ENCODE assay signal across 34 cellular contexts in genomic region chr3:65234499-65234898, GRCh38.
"Had no signal": no experiment of that assay in that cellular context is flagged by ENCODE, and none has a peak within 500 bp of the region (broad histone marks: within the 10 kb centered on the region; RNA-seq: fewer than 3 reads in every experiment).

No MANE protein-coding gene starts in this region.

- H3K4me3 ChIP-seq: MG63 had no signal

- DNase-seq: Karpas-422, Kasumi-1, KG1, MG63, MM.1S, MV-4-11, NCI-H1048, NCI-H1092, NCI-H1092 treated with DMSO at 0.1 percent for 48 hours, NCI-H1105, NCI-H1105 treated with DMSO at 0.1 percent for 48 hours, NCI-H1417, NCI-H1417 treated with DMSO at 0.1 percent for 48 hours, NCI-H1436, NCI-H1436 treated with DMSO at 0.1 percent for 48 hours, NCI-H146, NCI-H1694, NCI-H1694 treated with DMSO at 0.1 percent for 48 hours, NCI-H187, NCI-H187 treated with DMSO at 0.1 percent for 48 hours, NCI-H1930, NCI-H2029, NCI-H2029 treated with DMSO at 0.1 percent for 48 hours, NCI-H2081, NCI-H2081 treated with DMSO at 0.1 percent for 48 hours, NCI-H2107, NCI-H2171, NCI-H2171 treated with DMSO at 0.1 percent for 48 hours, NCI-H2227 treated with DMSO at 0.1 percent for 48 hours, NCI-H226, NCI-H345, NCI-H446, NCI-H446 treated with DMSO at 0.1 percent for 48 hours had no signal

- H3K27ac ChIP-seq: KMS-11 had no signal

- H3K9me3 ChIP-seq: MG63 had no signal

- H3K4me2 ChIP-seq: KMS-11 had no signal

- H3K36me3 ChIP-seq: MG63 had no signal

- H3K27me3 ChIP-seq: MG63 had no signal

- H3K9ac ChIP-seq: KMS-11 had no signal
